ENCODE assay signal across 11 cellular contexts in genomic region chr4:113145519-113146291, GRCh38.
A peak's percentile ranks its signal among the peaks of the same experiment; 100 is the strongest.
DNase-seq lines count a peak whose midpoint lies in the region; ATAC-seq and TF ChIP-seq lines count a peak whose summit lies in the region.
"Had no signal": no experiment of that assay in that cellular context is flagged by ENCODE, and none has a peak within 500 bp of the region (broad histone marks: within the 10 kb centered on the region; RNA-seq: fewer than 3 reads in every experiment).

No MANE protein-coding gene starts in this region.

- peak overlapping the region; percentile 39 for H3K27ac ChIP-seq in mesenchymal stem cell (ENCODE audit: low read length, poor library complexity, severe bottlenecking)
- peak overlapping the region in 3 of 4 donors; percentile 74 to 88 (median 83) for H3K27ac ChIP-seq in tibial nerve
- H3K27ac ChIP-seq in foreskin keratinocyte = no peak overlapping the region

- H3K14ac ChIP-seq in mesenchymal stem cell (ENCODE audit: low read length in 2 of 2) = peak overlapping the region in 1 of 2 experiments; percentile 18

- H4K91ac ChIP-seq in mesenchymal stem cell (ENCODE audit: low read length) = no peak overlapping the region

- H3K79me1 ChIP-seq in mesenchymal stem cell (replicated peaks; ENCODE audit: low read length, poor library complexity, severe bottlenecking) = no peaks in the 10 kb centered on the region

- H3K4me3 ChIP-seq in mesenchymal stem cell (ENCODE audit: insufficient read depth in 1 of 2, low read depth in 1 of 2, low read length in 2 of 2) (no peak overlapping the region), tibial nerve (peak overlapping the region in 1 of 4 donors; percentile 48)
- H3K4me3 ChIP-seq: skin epidermis had no signal

- TF ChIP-seq CTCF in tibial nerve (IDR thresholded peaks at IDR 0.05) = no peak
- TF ChIP-seq CTCF in foreskin keratinocyte (conservative IDR thresholded peaks at IDR 0.05) = no peak

- no peak overlapping the region for H2BK5ac ChIP-seq in mesenchymal stem cell (ENCODE audit: low read depth, low read length, poor library complexity, severe bottlenecking)

- H2BK15ac ChIP-seq in mesenchymal stem cell (ENCODE audit: low read depth, poor library complexity, severe bottlenecking) = no peak overlapping the region

- WGBS in mesenchymal stem cell = 21% methylated on average over 7 of the region's 8 CpGs
- WGBS in tibial nerve, 2 donors = 31 to 34% methylated on average over 8 of the region's 8 CpGs

- peak in 1 of 2 donors; percentile 54 for TF ChIP-seq EP300 in tibial nerve (IDR thresholded peaks at IDR 0.05)

- H3K9ac ChIP-seq in mesenchymal stem cell (ENCODE audit: low read length) = no peak overlapping the region

- peak overlapping the region; percentile 24 to 55 for H3K18ac ChIP-seq in mesenchymal stem cell (ENCODE audit: low read depth in 1 of 2, low read length in 2 of 2)

- DNase-seq in NCI-H1694 (lab: John Stamatoyannopoulos, UW) (peak; percentile 19), NCI-H1694 treated with DMSO at 0.1 percent for 48 hours (lab: John Stamatoyannopoulos, UW) (no peak), ecto neural progenitor cell (ENCODE audit: low spot score) (peak; percentile 59), mesenchymal stem cell (peak; percentile 17), tibial nerve (ENCODE audit: low spot score in 2 of 2) (no peak), foreskin keratinocyte (no peak)
- no peak for DNase-seq in stimulated activated CD4-positive, alpha-beta T cell treated with anti-CD3 and anti-CD28 coated beads, Interleukin-4, amount 100 ng/mL, for 24 hours
- DNase-seq: activated CD4-positive, CD25-positive, alpha-beta regulatory T cell treated with anti-CD3 and anti-CD28 coated beads, Interleukin-2, amount 50 U/mL, for 72 hours; aorta had no signal

- no peak overlapping the region for H2AK5ac ChIP-seq in mesenchymal stem cell (ENCODE audit: low read length, severe bottlenecking)

- H3K27me3 ChIP-seq in mesenchymal stem cell (ENCODE audit: control insufficient read depth in 1 of 2, insufficient read depth in 1 of 2, low read length in 2 of 2) (no peaks in the 10 kb centered on the region), tibial nerve (no peaks in the 10 kb centered on the region), foreskin keratinocyte (peaks cover 7% of the 10 kb centered on the region)

- no peak overlapping the region for H3K4ac ChIP-seq in mesenchymal stem cell (ENCODE audit: low read depth in 1 of 2, low read length in 2 of 2)

- no peak for ATAC-seq in foreskin keratinocyte
- no peak for ATAC-seq in HG02610 (IDR thresholded peaks at IDR 0.05; ENCODE audit: unreplicated experiment)

- H3K4me1 ChIP-seq in mesenchymal stem cell (ENCODE audit: control insufficient read depth, insufficient read depth, low read depth, low read length) (peaks cover 9% of the 10 kb centered on the region), tibial nerve (peaks cover 0 to 54% (median 2%) of the 10 kb centered on the region in 4 donors), foreskin keratinocyte (no peaks in the 10 kb centered on the region)

- no peak overlapping the region for H2AFZ ChIP-seq in mesenchymal stem cell (ENCODE audit: low read depth, low read length)

- H3K23ac ChIP-seq in mesenchymal stem cell (ENCODE audit: low read length in 2 of 2) = no peak overlapping the region

- H3K9me3 ChIP-seq in mesenchymal stem cell (ENCODE audit: control insufficient read depth, low read length) (no peaks in the 10 kb centered on the region), tibial nerve (no peaks in the 10 kb centered on the region)

- H4K8ac ChIP-seq in mesenchymal stem cell (ENCODE audit: low read length) = peak overlapping the region; percentile 60

- H2BK12ac ChIP-seq in mesenchymal stem cell (ENCODE audit: low read length in 2 of 2) = peak overlapping the region; percentile 32 to 40

- no peak for TF ChIP-seq POLR2A in tibial nerve (IDR thresholded peaks at IDR 0.05)

- no peak overlapping the region for H3K4me2 ChIP-seq in mesenchymal stem cell (ENCODE audit: low read length, poor library complexity, severe bottlenecking)

- H2BK120ac ChIP-seq in mesenchymal stem cell (ENCODE audit: low read depth, low read length) = no peak overlapping the region

- H3K36me3 ChIP-seq in mesenchymal stem cell (ENCODE audit: control insufficient read depth in 1 of 2, insufficient read depth in 2 of 2, low read depth in 1 of 2, low read length in 2 of 2) (no peaks in the 10 kb centered on the region), tibial nerve (no peaks in the 10 kb centered on the region)

Comparison
In these comparisons a context has a peak if more than half of its experiments do, and no peak if none do; other contexts are left out.
1. DNase-seq: peak in NCI-H1694 (single experiment), ecto neural progenitor cell (single experiment) and mesenchymal stem cell (single experiment); none in NCI-H1694 treated with DMSO at 0.1 percent for 48 hours (single experiment), tibial nerve (0 of 2), stimulated activated CD4-positive, alpha-beta T cell treated with anti-CD3 and anti-CD28 coated beads, Interleukin-4, amount 100 ng/mL, for 24 hours (single experiment) and foreskin keratinocyte (0 of 2).